8 cellular contexts compared by ENCODE assay signal in the genomic region with DNA sequence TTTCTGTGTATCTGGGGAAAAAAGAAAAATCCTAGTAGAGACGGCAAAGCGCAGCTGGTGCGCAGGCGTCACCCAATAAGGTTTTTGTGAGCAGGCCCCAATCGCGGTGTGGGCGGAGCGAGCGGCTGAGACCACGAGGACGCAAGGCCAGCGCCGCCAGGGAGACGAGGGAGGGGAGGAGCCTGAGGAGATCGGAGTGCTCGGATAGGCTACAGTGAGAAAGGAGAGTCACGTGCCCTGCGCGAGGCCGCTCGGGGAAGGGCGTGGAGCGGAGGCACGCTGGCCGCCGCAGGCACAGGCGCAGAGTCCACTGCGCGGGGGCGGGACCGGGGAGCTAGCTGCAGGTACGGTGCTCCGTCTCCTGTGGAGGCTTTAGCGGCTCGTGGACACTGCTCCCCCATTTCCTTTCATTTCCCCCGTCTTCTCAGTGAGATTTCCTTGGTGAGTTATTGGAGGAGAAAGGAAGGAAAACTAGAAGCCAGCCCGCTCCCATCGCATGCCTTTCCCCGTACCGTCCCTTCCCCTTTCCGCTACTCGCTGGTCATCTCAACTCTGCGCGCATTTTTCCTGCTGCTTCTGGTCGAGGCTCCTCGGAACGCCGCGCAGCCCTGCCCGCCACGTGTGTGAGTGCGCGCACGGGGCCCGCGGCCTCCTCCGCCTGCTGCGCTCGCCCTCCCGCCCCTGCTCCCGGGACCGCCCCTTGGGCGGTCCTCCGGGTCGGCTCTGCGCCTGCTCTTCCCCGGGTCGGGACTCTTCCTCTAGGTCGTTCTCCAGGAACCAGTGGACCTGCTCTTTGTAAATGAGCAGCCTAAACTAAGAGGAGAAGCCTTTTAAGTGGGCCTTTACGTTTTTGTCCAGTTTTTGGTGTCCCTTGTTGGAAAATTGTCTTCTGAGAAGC. TPM values are rescaled to one million over a fixed set of nuclear protein-coding genes. Genes with fewer than 3 reads are reported as not detected.
A peak's percentile ranks its signal among the peaks of the same experiment; 100 is the strongest.
DNase-seq lines count a peak whose midpoint lies in the region; ATAC-seq and TF ChIP-seq lines count a peak whose summit lies in the region.

A gene with protein sequence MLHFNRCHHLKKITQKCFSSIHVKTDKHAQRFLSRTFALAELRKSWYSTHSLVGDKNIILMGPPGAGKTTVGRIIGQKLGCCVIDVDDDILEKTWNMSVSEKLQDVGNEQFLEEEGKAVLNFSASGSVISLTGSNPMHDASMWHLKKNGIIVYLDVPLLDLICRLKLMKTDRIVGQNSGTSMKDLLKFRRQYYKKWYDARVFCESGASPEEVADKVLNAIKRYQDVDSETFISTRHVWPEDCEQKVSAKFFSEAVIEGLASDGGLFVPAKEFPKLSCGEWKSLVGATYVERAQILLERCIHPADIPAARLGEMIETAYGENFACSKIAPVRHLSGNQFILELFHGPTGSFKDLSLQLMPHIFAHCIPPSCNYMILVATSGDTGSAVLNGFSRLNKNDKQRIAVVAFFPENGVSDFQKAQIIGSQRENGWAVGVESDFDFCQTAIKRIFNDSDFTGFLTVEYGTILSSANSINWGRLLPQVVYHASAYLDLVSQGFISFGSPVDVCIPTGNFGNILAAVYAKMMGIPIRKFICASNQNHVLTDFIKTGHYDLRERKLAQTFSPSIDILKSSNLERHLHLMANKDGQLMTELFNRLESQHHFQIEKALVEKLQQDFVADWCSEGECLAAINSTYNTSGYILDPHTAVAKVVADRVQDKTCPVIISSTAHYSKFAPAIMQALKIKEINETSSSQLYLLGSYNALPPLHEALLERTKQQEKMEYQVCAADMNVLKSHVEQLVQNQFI (plus strand): TSS at position 264 of the 898 bp plus-strand sequence. CDS start 6,612 bp downstream, outside the sequence.

- no peaks in the 10 kb centered on the region for H3K36me3 ChIP-seq in esophagus muscularis mucosa
- H3K36me3 ChIP-seq in muscle layer of duodenum (ENCODE audit: control insufficient read depth in 1 of 2, insufficient read depth in 2 of 2, low read length in 2 of 2) = no peaks in the 10 kb centered on the region

- in situ Hi-C loops in KBM-7 (cut with MboI; ENCODE audit: low pct_unique_long_range_greater_than_20kb, low sequenced_read_pairs) = no loop called here

- H3K27ac ChIP-seq in esophagus muscularis mucosa (replicated peaks in 1 of 4) = peak within 1 kb of the TSS; percentile 74 to 95 (median 91)
- H3K27ac ChIP-seq in muscle layer of duodenum (ENCODE audit: low read length) = peak within 1 kb of the TSS; percentile 96

- DNase-seq in DMS53 (lab: John Stamatoyannopoulos, UW) = peak; percentile 100
- peak; percentile 99 for DNase-seq in KBM-7
- DNase-seq in activated T-cell treated with anti-CD3 and anti-CD28 coated beads, Interleukin-2, amount 50 U/mL, for 72 hours = peak; percentile 94 to 98
- peak; percentile 99 for DNase-seq in esophagus muscularis mucosa (ENCODE audit: extremely low spot score)
- peak; percentile 91 for DNase-seq in stimulated activated CD8-positive, alpha-beta memory T cell treated with anti-CD3 and anti-CD28 coated beads, Interleukin-7, amount 100 ng/mL, for 24 hours (ENCODE audit: low read depth)

- peaks cover 4 to 22% (median 14%) of the 10 kb centered on the region in 4 donors for H3K4me1 ChIP-seq in esophagus muscularis mucosa
- peaks cover 0 to 5% of the 10 kb centered on the region in 2 donors for H3K4me1 ChIP-seq in muscle layer of duodenum (ENCODE audit: control insufficient read depth in 1 of 2, insufficient read depth in 2 of 2, low read length in 2 of 2)

- TF ChIP-seq CTCF in esophagus muscularis mucosa (IDR thresholded peaks at IDR 0.05) = no peak

- peaks cover 24% of the 10 kb centered on the region for H3K4me1 Mint-ChIP-seq in activated T-cell treated with anti-CD3 and anti-CD28 coated beads, Interleukin-2, amount 50 U/mL, for 72 hours (ENCODE audit: low read depth)

- H3K36me3 Mint-ChIP-seq in activated T-cell treated with anti-CD3 and anti-CD28 coated beads, Interleukin-2, amount 50 U/mL, for 72 hours (ENCODE audit: insufficient read depth in 2 of 2) = peaks cover 0 to 9% of the 10 kb centered on the region in 2 donors

- TF ChIP-seq EP300 in esophagus muscularis mucosa (IDR thresholded peaks at IDR 0.05) = no peak

- peaks cover 2 to 7% of the 10 kb centered on the region in 2 donors for H3K9me3 Mint-ChIP-seq in activated T-cell treated with anti-CD3 and anti-CD28 coated beads, Interleukin-2, amount 50 U/mL, for 72 hours

- peak within 1 kb of the TSS; percentile 62 to 79 (median 72) for H3K4me3 ChIP-seq in esophagus muscularis mucosa
- H3K4me3 ChIP-seq in muscle layer of duodenum (ENCODE audit: low read depth in 1 of 2, low read length in 2 of 2) = peak within 1 kb of the TSS; percentile 68 to 86

- ATAC-seq in GM21717 (IDR thresholded peaks at IDR 0.05; ENCODE audit: unreplicated experiment) = peak; percentile 99
- ATAC-seq in activated T-cell treated with anti-CD3 and anti-CD28 coated beads, Interleukin-2, amount 50 U/mL, for 72 hours (replicated peaks in 1 of 2) = peak; percentile 98

- WGBS in esophagus muscularis mucosa = 2% methylated on average over 44 of the region's 70 CpGs

- no peaks in the 10 kb centered on the region for H3K27me3 Mint-ChIP-seq in activated T-cell treated with anti-CD3 and anti-CD28 coated beads, Interleukin-2, amount 50 U/mL, for 72 hours (ENCODE audit: low read depth)

- H3K9me3 ChIP-seq in esophagus muscularis mucosa (no peaks in the 10 kb centered on the region), muscle layer of duodenum (ENCODE audit: control insufficient read depth in 1 of 2, low read length in 2 of 2) (no peaks in the 10 kb centered on the region)

- intact Hi-C loops in esophagus muscularis mucosa (cut with DNase I) = loop anchor here (5.0 kb wide), 1 partner anchor 294 kb away; a partner anchor contains a TSS

- TF ChIP-seq POLR2A in esophagus muscularis mucosa (IDR thresholded peaks at IDR 0.05; ENCODE audit: low read depth) = peak; percentile 67

- peak within 1 kb of the TSS; percentile 99 for H3K27ac Mint-ChIP-seq in activated T-cell treated with anti-CD3 and anti-CD28 coated beads, Interleukin-2, amount 50 U/mL, for 72 hours

- no peaks in the 10 kb centered on the region for H3K27me3 ChIP-seq in esophagus muscularis mucosa
- no peaks in the 10 kb centered on the region for H3K27me3 ChIP-seq in muscle layer of duodenum (ENCODE audit: low read depth, low read length)

- peak within 1 kb of the TSS; percentile 82 to 95 for H3K4me3 Mint-ChIP-seq in activated T-cell treated with anti-CD3 and anti-CD28 coated beads, Interleukin-2, amount 50 U/mL, for 72 hours

TF ChIP-seq in PFSK-1, 5 proteins besides CTCF, POLR2A, EP300 and RAD21:
- TF ChIP-seq, protein P1, sequence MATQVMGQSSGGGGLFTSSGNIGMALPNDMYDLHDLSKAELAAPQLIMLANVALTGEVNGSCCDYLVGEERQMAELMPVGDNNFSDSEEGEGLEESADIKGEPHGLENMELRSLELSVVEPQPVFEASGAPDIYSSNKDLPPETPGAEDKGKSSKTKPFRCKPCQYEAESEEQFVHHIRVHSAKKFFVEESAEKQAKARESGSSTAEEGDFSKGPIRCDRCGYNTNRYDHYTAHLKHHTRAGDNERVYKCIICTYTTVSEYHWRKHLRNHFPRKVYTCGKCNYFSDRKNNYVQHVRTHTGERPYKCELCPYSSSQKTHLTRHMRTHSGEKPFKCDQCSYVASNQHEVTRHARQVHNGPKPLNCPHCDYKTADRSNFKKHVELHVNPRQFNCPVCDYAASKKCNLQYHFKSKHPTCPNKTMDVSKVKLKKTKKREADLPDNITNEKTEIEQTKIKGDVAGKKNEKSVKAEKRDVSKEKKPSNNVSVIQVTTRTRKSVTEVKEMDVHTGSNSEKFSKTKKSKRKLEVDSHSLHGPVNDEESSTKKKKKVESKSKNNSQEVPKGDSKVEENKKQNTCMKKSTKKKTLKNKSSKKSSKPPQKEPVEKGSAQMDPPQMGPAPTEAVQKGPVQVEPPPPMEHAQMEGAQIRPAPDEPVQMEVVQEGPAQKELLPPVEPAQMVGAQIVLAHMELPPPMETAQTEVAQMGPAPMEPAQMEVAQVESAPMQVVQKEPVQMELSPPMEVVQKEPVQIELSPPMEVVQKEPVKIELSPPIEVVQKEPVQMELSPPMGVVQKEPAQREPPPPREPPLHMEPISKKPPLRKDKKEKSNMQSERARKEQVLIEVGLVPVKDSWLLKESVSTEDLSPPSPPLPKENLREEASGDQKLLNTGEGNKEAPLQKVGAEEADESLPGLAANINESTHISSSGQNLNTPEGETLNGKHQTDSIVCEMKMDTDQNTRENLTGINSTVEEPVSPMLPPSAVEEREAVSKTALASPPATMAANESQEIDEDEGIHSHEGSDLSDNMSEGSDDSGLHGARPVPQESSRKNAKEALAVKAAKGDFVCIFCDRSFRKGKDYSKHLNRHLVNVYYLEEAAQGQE (IDR thresholded peaks at IDR 0.05; ENCODE audit: insufficient read depth in 1 of 2, low read depth in 2 of 2, low read length in 2 of 2) = no peak
- TF ChIP-seq POLR2AphosphoS5 (IDR thresholded peaks at IDR 0.05; ENCODE audit: low read depth, low read length) (peak; percentile 60), TAF1 (IDR thresholded peaks at IDR 0.05; ENCODE audit: borderline replicate concordance, insufficient read depth, low read length) (no peak), FOXP2 (optimal IDR thresholded peaks at IDR 0.05; ENCODE audit: borderline replicate concordance, extremely low read depth, extremely low read length, insufficient read depth) (peak; percentile 29)

RNA-seq across cellular contexts. Expression of the gene that starts here (rescaled TPM):
- 0.41 TPM for polyA plus RNA-seq in PFSK-1 (2012; ENCODE audit: insufficient read length, low read depth)
- total RNA-seq in activated T-cell treated with anti-CD3 and anti-CD28 coated beads, Interleukin-2, amount 50 U/mL, for 72 hours = 1 to 10 TPM; 4.2 to 6.0 TPM
- total RNA-seq in esophagus muscularis mucosa = 1 to 10 TPM in 1 of 4 donors, under 1 TPM in 3; 0.65 to 1.1 (median 0.75) TPM

Comparison
In these comparisons a context has a peak if more than half of its experiments do, and no peak if none do; other contexts are left out.
1. Peak in every context shown above with its lines: DNase-seq, ATAC-seq, H3K4me3 ChIP-seq and H3K27ac ChIP-seq.